In the genomic region with DNA sequence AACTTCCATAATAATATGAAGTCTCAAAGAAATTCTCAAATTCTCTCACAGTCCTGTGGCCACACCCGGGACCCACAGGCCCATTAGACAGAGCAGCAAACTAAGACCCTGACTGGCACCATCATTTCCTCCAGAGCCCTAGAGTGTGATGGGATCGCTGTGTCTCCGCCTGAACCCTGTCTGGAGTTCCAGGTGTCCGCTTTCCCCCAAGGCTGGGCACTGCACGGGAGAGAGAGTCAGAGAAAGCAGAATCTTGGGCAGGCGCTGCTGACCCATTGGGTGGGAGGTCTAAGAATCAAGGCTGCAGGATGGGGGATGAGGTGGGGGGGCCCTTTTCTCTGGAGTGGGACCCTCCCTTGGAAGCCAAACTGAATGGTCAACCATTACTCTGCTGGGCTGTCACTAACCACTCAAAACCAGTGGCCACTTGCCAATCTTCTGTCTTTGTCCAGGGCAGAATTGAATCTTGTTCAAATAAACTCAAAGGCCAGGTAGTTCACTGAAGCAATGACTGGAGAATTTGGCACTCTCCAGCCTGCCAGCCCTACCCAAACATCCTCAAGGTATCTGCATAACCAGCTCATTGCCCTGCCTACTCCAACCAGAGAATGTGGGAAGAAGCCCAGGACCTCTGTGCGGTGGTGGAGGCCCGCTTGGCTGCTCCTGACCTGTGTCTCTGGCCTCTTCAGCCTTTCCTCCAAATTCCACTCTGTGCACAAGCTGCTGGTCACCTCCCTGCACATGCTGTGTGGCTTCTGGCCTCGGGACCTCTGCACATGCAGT, we compare ENCODE assay signal across 18 cellular contexts.
A peak's percentile ranks its signal among the peaks of the same experiment; 100 is the strongest.
DNase-seq lines count a peak whose midpoint lies in the region; ATAC-seq and TF ChIP-seq lines count a peak whose summit lies in the region.
"Had no signal": no experiment of that assay in that cellular context is flagged by ENCODE, and none has a peak within 500 bp of the region (broad histone marks: within the 10 kb centered on the region; RNA-seq: fewer than 3 reads in every experiment).

No MANE protein-coding gene starts in this region.

- H3K4me1 Mint-ChIP-seq in T-helper 17 cell, result peaks cover 3% of the 10 kb centered on the region
- H3K4me1 Mint-ChIP-seq: stimulated activated effector memory CD8-positive, alpha-beta T cell treated with anti-CD3 and anti-CD28 coated beads, Interleukin-12 subunit alpha, Interleukin-12 subunit beta, amount 100 ng/mL, for 72 hours had no signal

- H3K36me3 ChIP-seq in mucosa of stomach (ENCODE audit: control insufficient read depth, insufficient read depth, low read length), result no peaks in the 10 kb centered on the region
- H3K36me3 ChIP-seq: HAP-1, heart right ventricle had no signal

- H3K9me3 ChIP-seq in mucosa of stomach (ENCODE audit: control insufficient read depth, low read length), result no peaks in the 10 kb centered on the region
- H3K9me3 ChIP-seq in T-helper 17 cell (ENCODE audit: control insufficient read depth, low read length, poor library complexity, severe bottlenecking), result no peaks in the 10 kb centered on the region
- H3K9me3 ChIP-seq: HAP-1, heart right ventricle had no signal

- no peak for TF ChIP-seq CTCF in epithelial cell of esophagus (IDR thresholded peaks at IDR 0.05; ENCODE audit: insufficient read depth, low read depth, low read length, missing control alignments)

- ATAC-seq in left cardiac atrium, result peak; percentile 42 to 56
- no peak for ATAC-seq in left ventricle myocardium superior
- ATAC-seq in HG03280 (IDR thresholded peaks at IDR 0.05; ENCODE audit: unreplicated experiment), result no peak
- ATAC-seq in T-helper 17 cell, result no peak
- ATAC-seq: stimulated activated effector memory CD8-positive, alpha-beta T cell treated with anti-CD3 and anti-CD28 coated beads, Interleukin-12 subunit alpha, Interleukin-12 subunit beta, amount 100 ng/mL, for 72 hours had no signal

- peaks cover 10% of the 10 kb centered on the region for H3K27me3 Mint-ChIP-seq in T-helper 17 cell

- DNase-seq in left cardiac atrium, result no peak
- no peak for DNase-seq in left ventricle myocardium superior
- peak; percentile 52 for DNase-seq in epithelial cell of esophagus (ENCODE audit: low read depth)
- no peak for DNase-seq in kidney glomerular epithelial cell (lab: John Stamatoyannopoulos, UW)
- no peak for DNase-seq in RPMI8226
- DNase-seq in T-helper 17 cell, result no peak
- DNase-seq: activated CD4-positive, CD25-positive, alpha-beta regulatory T cell treated with anti-CD3 and anti-CD28 coated beads, Interleukin-2, amount 50 U/mL, for 72 hours; central memory CD4-positive, alpha-beta T cell; DMS79 treated with DMSO at 0.1 percent for 48 hours; heart right ventricle; islet precursor cell; small intestine; T-helper 9 cell had no signal

- H3K36me3 Mint-ChIP-seq in T-helper 17 cell (ENCODE audit: low read depth), result peaks cover 4% of the 10 kb centered on the region
- H3K36me3 Mint-ChIP-seq: stimulated activated effector memory CD8-positive, alpha-beta T cell treated with anti-CD3 and anti-CD28 coated beads, Interleukin-12 subunit alpha, Interleukin-12 subunit beta, amount 100 ng/mL, for 72 hours had no signal

- no peak overlapping the region for H3K27ac Mint-ChIP-seq in T-helper 17 cell
- H3K27ac Mint-ChIP-seq: stimulated activated effector memory CD8-positive, alpha-beta T cell treated with anti-CD3 and anti-CD28 coated beads, Interleukin-12 subunit alpha, Interleukin-12 subunit beta, amount 100 ng/mL, for 72 hours had no signal

- peaks cover 15% of the 10 kb centered on the region for H3K4me1 ChIP-seq in mucosa of stomach (ENCODE audit: control insufficient read depth, insufficient read depth, low read length)
- H3K4me1 ChIP-seq: HAP-1, parathyroid adenoma had no signal

- H3K4me3 ChIP-seq in epithelial cell of esophagus (ENCODE audit: low read length) (no peak overlapping the region), mucosa of stomach (ENCODE audit: low read length) (no peak overlapping the region)
- H3K4me3 ChIP-seq: HAP-1, heart right ventricle had no signal

- H3K4me3 Mint-ChIP-seq in T-helper 17 cell, result no peak overlapping the region
- H3K4me3 Mint-ChIP-seq: stimulated activated effector memory CD8-positive, alpha-beta T cell treated with anti-CD3 and anti-CD28 coated beads, Interleukin-12 subunit alpha, Interleukin-12 subunit beta, amount 100 ng/mL, for 72 hours had no signal

- intact Hi-C loops in left cardiac atrium (cut with DNase I) (no loop called here), left ventricle myocardium superior (cut with micrococcal nuclease) (no loop called here)

- H3K27me3 ChIP-seq in mucosa of stomach (ENCODE audit: control insufficient read depth, insufficient read depth, low read length), result no peaks in the 10 kb centered on the region
- H3K27me3 ChIP-seq: heart right ventricle had no signal

- peak overlapping the region; percentile 2 for H3K9ac ChIP-seq in mucosa of stomach (ENCODE audit: low read length)
- H3K9ac ChIP-seq: parathyroid adenoma had no signal

Comparison
In these comparisons a context has a peak if more than half of its experiments do, and no peak if none do; other contexts are left out.
1. ATAC-seq: peak in left cardiac atrium (2 of 2); none in left ventricle myocardium superior (single experiment), HG03280 (single experiment) and T-helper 17 cell (single experiment).